In genomic region chr10:61399386-61399785, GRCh38 we compare ENCODE assay signal across 29 cellular contexts. TPM values are rescaled to one million over a fixed set of nuclear protein-coding genes. Genes with fewer than 3 reads are reported as not detected.
DNase-seq lines count a peak whose midpoint lies in the region; ATAC-seq and TF ChIP-seq lines count a peak whose summit lies in the region.
"Had no signal": no experiment of that assay in that cellular context is flagged by ENCODE, and none has a peak within 500 bp of the region (broad histone marks: within the 10 kb centered on the region; RNA-seq: fewer than 3 reads in every experiment).

No MANE protein-coding gene starts in this region.

- no peak overlapping the region for H2AFZ ChIP-seq in PC-3 (ENCODE audit: low read length)

- H3K27ac Mint-ChIP-seq in activated CD4-positive, alpha-beta memory T cell treated with anti-CD3 and anti-CD28 coated beads for 36 hours, result no peak overlapping the region
- H3K27ac Mint-ChIP-seq: activated CD4-positive, alpha-beta T cell treated with anti-CD3 and anti-CD28 coated beads for 36 hours; activated naive CD8-positive, alpha-beta T cell; GM23338; nephron progenitor cell; T-helper 2 cell treated with Interferon-gamma antibody and Interleukin-4, amounts not matched to agents 5 μg/mL and 100 μg/mL, for 36 hours had no signal

- H3K27me3 Mint-ChIP-seq in activated CD4-positive, alpha-beta memory T cell treated with anti-CD3 and anti-CD28 coated beads for 36 hours, result no peaks in the 10 kb centered on the region
- H3K27me3 Mint-ChIP-seq: activated CD4-positive, alpha-beta T cell treated with anti-CD3 and anti-CD28 coated beads for 36 hours had no signal

- intact Hi-C loops in PC-3 (cut with micrococcal nuclease) (loop anchor here (5.0 kb wide), 1 partner anchor 37 kb away; no protein-coding TSS in a partner anchor), colonic mucosa (cut with DNase I) (no loop called here)
- intact Hi-C loops in activated CD4-positive, alpha-beta memory T cell treated with anti-CD3 and anti-CD28 coated beads for 36 hours (cut with micrococcal nuclease), result no loop called here

- H4K20me1 ChIP-seq in PC-3 (ENCODE audit: low read length), result no peaks in the 10 kb centered on the region

- TF ChIP-seq CTCF in PC-3 (conservative IDR thresholded peaks at IDR 0.05; ENCODE audit: low read depth, low read length), result no peak
- no peak for TF ChIP-seq CTCF in colonic mucosa (IDR thresholded peaks at IDR 0.05)

- no TSS peak for BruUV-seq in PC-3 (replicated peaks; lab: Mats Ljungman, UMichigan)

- H3K4me3 ChIP-seq in PC-3 (ENCODE audit: low read length), result peak overlapping the region; percentile 4
- no peak overlapping the region for H3K4me3 ChIP-seq in colonic mucosa
- H3K4me3 ChIP-seq: GM23338, pancreas, spleen had no signal

- peak overlapping the region; percentile 71 for H3K27ac ChIP-seq in PC-3 (ENCODE audit: low read length)
- H3K27ac ChIP-seq in colonic mucosa, result no peak overlapping the region
- H3K27ac ChIP-seq: pancreas had no signal

- H3K9ac ChIP-seq in PC-3 (ENCODE audit: low read length) (peak overlapping the region; percentile 11; the same call in 1 of the 2 replicates), colonic mucosa (ENCODE audit: low read depth in 2 of 2, low read length in 2 of 2) (no peak overlapping the region)

- CTCF ChIA-PET in PC-3 (lab: Charles Lee), result interaction anchor here (0.5 to 1.2 kb wide), 3 partner anchors 128 to 503 kb away, joined by 3 to 6 read pairs (median 4); no protein-coding TSS in a partner anchor
- CTCF ChIA-PET in activated CD4-positive, alpha-beta memory T cell treated with anti-CD3 and anti-CD28 coated beads for 36 hours (lab: Charles Lee), result interaction anchor here (1.5 to 1.7 kb wide), 2 partner anchors 11 to 37 kb away, joined by 3 to 4 read pairs; no protein-coding TSS in a partner anchor

- POLR2A ChIA-PET in PC-3 (lab: Charles Lee; ENCODE audit: unreplicated experiment), result no interaction called here
- POLR2A ChIA-PET in activated CD4-positive, alpha-beta memory T cell treated with anti-CD3 and anti-CD28 coated beads for 36 hours (lab: Charles Lee), result no interaction called here

- no peaks in the 10 kb centered on the region for H3K9me3 Mint-ChIP-seq in activated CD4-positive, alpha-beta memory T cell treated with anti-CD3 and anti-CD28 coated beads for 36 hours
- H3K9me3 Mint-ChIP-seq: GM23338; nephron progenitor cell; T-helper 2 cell treated with Interferon-gamma antibody and Interleukin-4, amounts not matched to agents 5 μg/mL and 100 μg/mL, for 36 hours had no signal

- H3K9me2 ChIP-seq in PC-3 (replicated peaks; ENCODE audit: low read length), result no peaks in the 10 kb centered on the region

- ATAC-seq in PC-3 (peak; percentile 48), esophagus mucosa (peak; percentile 26), GM21367 (IDR thresholded peaks at IDR 0.05; ENCODE audit: unreplicated experiment) (no peak)
- ATAC-seq: activated CD4-positive, alpha-beta T cell treated with anti-CD3 and anti-CD28 coated beads for 36 hours; GM23338 had no signal

- no peaks in the 10 kb centered on the region for H3K36me3 Mint-ChIP-seq in activated CD4-positive, alpha-beta memory T cell treated with anti-CD3 and anti-CD28 coated beads for 36 hours

- H3K9me3 ChIP-seq in PC-3 (ENCODE audit: low read length) (no peaks in the 10 kb centered on the region), colonic mucosa (no peaks in the 10 kb centered on the region)
- H3K9me3 ChIP-seq: pancreas, spleen had no signal

- no peaks in the 10 kb centered on the region for H3K79me2 ChIP-seq in PC-3 (ENCODE audit: low read length)

- peak overlapping the region; percentile 51 for H3K4me2 ChIP-seq in PC-3 (ENCODE audit: low read length)
- H3K4me2 ChIP-seq: GM23338 had no signal

- H3K4me1 Mint-ChIP-seq in activated CD4-positive, alpha-beta memory T cell treated with anti-CD3 and anti-CD28 coated beads for 36 hours (ENCODE audit: low read depth), result peaks cover 8% of the 10 kb centered on the region
- H3K4me1 Mint-ChIP-seq: nephron progenitor cell had no signal

- H3K4me3 Mint-ChIP-seq in activated CD4-positive, alpha-beta memory T cell treated with anti-CD3 and anti-CD28 coated beads for 36 hours, result no peak overlapping the region
- H3K4me3 Mint-ChIP-seq: activated CD4-positive, alpha-beta T cell treated with anti-CD3 and anti-CD28 coated beads for 36 hours; activated naive CD8-positive, alpha-beta T cell; GM23338; nephron progenitor cell; T-helper 2 cell treated with Interferon-gamma antibody and Interleukin-4, amounts not matched to agents 5 μg/mL and 100 μg/mL, for 36 hours had no signal

- H3K27me3 ChIP-seq in PC-3 (ENCODE audit: low read length) (no peaks in the 10 kb centered on the region), colonic mucosa (no peaks in the 10 kb centered on the region)
- H3K27me3 ChIP-seq: pancreas, spleen had no signal

- H3F3A ChIP-seq in PC-3 (ENCODE audit: low read length, unreplicated experiment), result peaks cover 9% of the 10 kb centered on the region

- DNase-seq in Daoy (ENCODE audit: low read depth), result peak; percentile 15
- DNase-seq in PC-3, result peak; percentile 86
- peak; percentile 68 for DNase-seq in myocyte (ENCODE audit: low read depth)
- no peak for DNase-seq in NCI-H2227 treated with DMSO at 0.1 percent for 48 hours (lab: John Stamatoyannopoulos, UW)
- DNase-seq in activated CD4-positive, alpha-beta memory T cell treated with anti-CD3 and anti-CD28 coated beads for 36 hours, result no peak
- DNase-seq in colonic mucosa, result no peak
- DNase-seq: ACHN; activated CD4-positive, alpha-beta T cell treated with anti-CD3 and anti-CD28 coated beads for 36 hours; activated effector memory CD4-positive, alpha-beta T cell treated with Interleukin-2 at 50 U/mL for 16 hours; C1 segment of cervical spinal cord; DMS79 treated with DMSO at 0.1 percent for 48 hours; effector memory CD4-positive, alpha-beta T cell; erythroblast; Karpas-422; kidney; midbrain; NCI-H1694 treated with DMSO at 0.1 percent for 48 hours; NCI-H524; nephron progenitor cell; NK-92 treated with Interleukin-12 subunit alpha and Interleukin-12 subunit beta, amount 100 ng/mL, for 24 hours; pancreas; SHP77; spleen; trophoblast cell had no signal

- H3K36me3 ChIP-seq in PC-3 (ENCODE audit: low read depth, low read length) (no peaks in the 10 kb centered on the region), colonic mucosa (no peaks in the 10 kb centered on the region)
- H3K36me3 ChIP-seq: pancreas, spleen had no signal

- H3K4me1 ChIP-seq in PC-3 (ENCODE audit: insufficient read depth, low read length), result peaks cover 33% of the 10 kb centered on the region
- H3K4me1 ChIP-seq in colonic mucosa, result no peaks in the 10 kb centered on the region

RNA-seq across cellular contexts. Expression of gene TMEM26, which starts 53.8 kb away (rescaled TPM):
- not detected in 2 replicates for total RNA-seq in Daoy (2014; rRNA removed; shearing (Covaris generic))
- total RNA-seq in PC-3 (2014; rRNA removed), result 0.12 TPM in 1 of 2 replicates, not detected in the other
- 0.24 TPM for total RNA-seq in esophagus mucosa
- 2.3 and 2.6 TPM in 2 replicates for total RNA-seq in myocyte
- polyA plus RNA-seq in myocyte (2012), result 0.23 TPM
- total RNA-seq in activated CD4-positive, alpha-beta memory T cell treated with anti-CD3 and anti-CD28 coated beads for 36 hours, result not detected
- under 1 TPM; 0.32 to 0.50 TPM for total RNA-seq in colonic mucosa
- total RNA-seq: activated CD4-positive, alpha-beta T cell treated with anti-CD3 and anti-CD28 coated beads for 36 hours had no signal

Comparison
In these comparisons a context has a peak if more than half of its experiments do, and no peak if none do; other contexts are left out.
1. DNase-seq: peak in Daoy (single experiment), PC-3 (single experiment) and myocyte (single experiment); none in NCI-H2227 treated with DMSO at 0.1 percent for 48 hours (single experiment), activated CD4-positive, alpha-beta memory T cell treated with anti-CD3 and anti-CD28 coated beads for 36 hours (single experiment) and colonic mucosa (single experiment).